ENCODE assay signal across 8 cellular contexts in genomic region chr19:7069042-7069903, GRCh38. TPM values are rescaled to one million over a fixed set of nuclear protein-coding genes. Genes with fewer than 3 reads are reported as not detected.
DNase-seq lines count a peak whose midpoint lies in the region; ATAC-seq and TF ChIP-seq lines count a peak whose summit lies in the region.

TSS of gene ZNF557 (plus strand) at chr19:7069703. CDS start at chr19:7075075, 5,372 bp downstream.

- H3K27me3 Mint-ChIP-seq in progenitor cell of endocrine pancreas, result no peaks in the 10 kb centered on the region

- TF ChIP-seq CTCF in left ventricle myocardium inferior (IDR thresholded peaks at IDR 0.05; ENCODE audit: borderline replicate concordance), result no peak
- no peak for TF ChIP-seq CTCF in progenitor cell of endocrine pancreas (IDR thresholded peaks at IDR 0.05; ENCODE audit: unreplicated experiment)

- peak within 1 kb of the TSS; percentile 92 for H3K27ac ChIP-seq in left ventricle myocardium inferior (replicated peaks)

- peaks cover 38% of the 10 kb centered on the region for H3K36me3 ChIP-seq in left ventricle myocardium inferior

- peaks cover 16% of the 10 kb centered on the region for H3K4me1 ChIP-seq in left ventricle myocardium inferior

- H3K27ac Mint-ChIP-seq in progenitor cell of endocrine pancreas, result peak within 1 kb of the TSS; percentile 93

- intact Hi-C loops in T-helper 1 cell treated with Interleukin-12 subunit alpha and Interleukin-12 subunit beta and Interleukin-4 antibody, amounts not matched to agents 30 ng/mL and 1 ng/mL, for 36 hours (cut with micrococcal nuclease), result loop anchor here (1.0 kb wide), 1 partner anchor 30 kb away; no protein-coding TSS in a partner anchor
- intact Hi-C loops in left ventricle myocardium inferior (cut with micrococcal nuclease), result no loop called here

- peaks cover 2% of the 10 kb centered on the region for H3K4me1 Mint-ChIP-seq in progenitor cell of endocrine pancreas (ENCODE audit: low read depth)

- TF ChIP-seq POLR2A in GM15510 (IDR thresholded peaks at IDR 0.05; ENCODE audit: borderline replicate concordance, extremely low read depth, insufficient read length), result peak; percentile 88

- H3K36me3 Mint-ChIP-seq in progenitor cell of endocrine pancreas (ENCODE audit: insufficient read depth), result peaks cover 17% of the 10 kb centered on the region

- peaks cover 16% of the 10 kb centered on the region for H3K9me3 Mint-ChIP-seq in progenitor cell of endocrine pancreas (ENCODE audit: low read depth)

- ATAC-seq in HG02884 (IDR thresholded peaks at IDR 0.05; ENCODE audit: unreplicated experiment), result peak; percentile 84

- peak within 1 kb of the TSS; percentile 96 for H3K4me3 ChIP-seq in left ventricle myocardium inferior

- peak; percentile 82 for DNase-seq in NCI-H1694 (lab: John Stamatoyannopoulos, UW)
- peak; percentile 96 for DNase-seq in amniotic stem cell (lab: John Stamatoyannopoulos, UW)
- DNase-seq in left ventricle myocardium inferior, result peak; percentile 99
- peak; percentile 93 for DNase-seq in progenitor cell of endocrine pancreas (ENCODE audit: low spot score, unreplicated experiment)
- DNase-seq in ureter (ENCODE audit: low spot score), result peak; percentile 99

- peak within 1 kb of the TSS; percentile 96 for H3K4me3 Mint-ChIP-seq in progenitor cell of endocrine pancreas (ENCODE audit: low read depth)

- peaks cover 7% of the 10 kb centered on the region for H3K9me3 ChIP-seq in left ventricle myocardium inferior (replicated peaks)

- H3K27me3 ChIP-seq in left ventricle myocardium inferior (ENCODE audit: low read depth), result no peaks in the 10 kb centered on the region

RNA-seq across cellular contexts. Expression of gene ZNF557, which starts in this region (rescaled TPM):
- 17.9 and 19.1 TPM in 2 replicates for total RNA-seq in T-helper 1 cell treated with Interleukin-12 subunit alpha and Interleukin-12 subunit beta and Interleukin-4 antibody, amounts not matched to agents 30 ng/mL and 1 ng/mL, for 36 hours
- total RNA-seq in left ventricle myocardium inferior (3.5 TPM), progenitor cell of endocrine pancreas (14.9 and 15.7 TPM in 2 replicates), ureter (14.8 TPM)

Comparison
In these comparisons a context has a peak if more than half of its experiments do, and no peak if none do; other contexts are left out.
1. Peak in every context shown above with its lines: DNase-seq, ATAC-seq, H3K4me3 ChIP-seq and H3K27ac ChIP-seq.